Comparison of ENCODE assay signal across 1 cellular context in the genomic region with DNA sequence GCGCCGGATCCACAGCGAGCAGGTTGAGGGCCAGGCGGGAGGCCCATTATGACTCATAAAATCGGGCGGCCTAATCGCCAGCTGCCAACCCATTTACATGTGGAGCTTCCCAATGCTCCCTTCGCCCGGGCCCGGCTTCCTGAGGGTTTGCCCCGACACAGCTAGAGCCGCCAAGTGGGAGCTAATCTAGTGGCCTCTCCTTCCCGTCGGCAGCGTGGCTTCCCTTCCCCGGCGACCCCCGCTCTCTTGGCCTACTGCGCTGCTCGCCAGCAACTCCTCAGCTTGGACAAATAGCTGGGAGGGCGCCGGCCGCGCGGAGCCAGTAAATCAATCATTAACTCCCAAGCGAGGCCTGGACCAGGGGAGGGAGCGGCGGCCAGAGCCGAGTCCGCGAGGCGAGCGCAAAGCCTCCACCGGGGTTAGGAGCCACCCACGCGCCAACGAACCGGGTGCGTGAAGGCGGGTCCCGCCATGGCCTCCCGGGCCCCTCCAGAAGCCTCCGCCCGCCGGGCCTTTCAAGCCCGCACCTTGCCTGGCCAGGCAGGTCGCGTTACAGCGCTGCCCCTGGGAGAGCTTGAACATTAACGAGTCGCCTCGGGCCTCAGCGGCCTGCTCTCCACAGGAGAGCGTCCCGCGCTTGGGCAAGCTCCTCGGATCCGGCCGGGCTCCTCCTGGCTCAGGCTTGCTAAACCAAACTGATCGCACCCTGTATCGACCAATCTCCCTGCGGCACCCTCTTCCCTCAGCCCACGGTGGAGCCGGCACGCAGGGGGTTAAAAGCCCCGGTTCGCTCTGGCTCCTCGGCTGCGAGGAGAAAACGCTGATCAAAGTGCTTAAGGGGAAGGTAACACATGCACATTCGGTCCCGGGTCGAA.
TF ChIP-seq lines count a peak whose summit lies in the region.

No MANE protein-coding gene starts in this region.

TF ChIP-seq in HepG2, 621 proteins besides CTCF, POLR2A, EP300 and RAD21 (continued from another document):
- TF ChIP-seq KDM5B (CRISPR knock-in tag; IDR thresholded peaks at IDR 0.05; ENCODE audit: borderline replicate concordance) (peak; percentile 70; the same call in 1 of the 2 replicates), ZNF383 (CRISPR knock-in tag; IDR thresholded peaks at IDR 0.05; ENCODE audit: borderline replicate concordance) (no peak), ZNF709 (CRISPR knock-in tag; IDR thresholded peaks at IDR 0.05) (peak; percentile 27; the same call in 1 of the 2 replicates), KDM6A (CRISPR knock-in tag; IDR thresholded peaks at IDR 0.05; ENCODE audit: low read depth) (no peak)
